1 cellular context compared by ENCODE assay signal in the genomic region with DNA sequence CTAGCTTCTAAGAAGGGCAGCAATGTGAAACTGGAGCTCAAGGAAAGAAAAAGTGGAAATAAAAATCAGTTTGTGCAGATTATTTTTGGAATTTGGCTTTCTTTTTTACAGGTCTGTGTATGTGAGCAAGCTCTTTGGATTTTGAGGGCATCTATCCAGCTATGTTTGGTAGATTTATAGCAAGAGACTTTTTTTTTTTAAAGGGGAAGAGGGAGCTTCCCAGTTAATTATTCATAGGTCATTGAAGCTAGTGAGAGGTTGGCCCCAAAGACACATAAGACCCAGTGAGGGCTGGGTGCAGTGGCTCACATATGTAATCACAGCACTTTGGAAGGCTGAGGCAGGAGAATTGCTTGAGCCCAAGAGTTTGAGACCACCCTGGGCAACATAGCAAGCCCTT.
A peak's percentile ranks its signal among the peaks of the same experiment; 100 is the strongest.
TF ChIP-seq lines count a peak whose summit lies in the region.

No MANE protein-coding gene starts in this region.

TF ChIP-seq in SK-N-SH, 30 proteins besides CTCF, POLR2A, EP300 and RAD21 (continued from another document):
- TF ChIP-seq, protein P1, sequence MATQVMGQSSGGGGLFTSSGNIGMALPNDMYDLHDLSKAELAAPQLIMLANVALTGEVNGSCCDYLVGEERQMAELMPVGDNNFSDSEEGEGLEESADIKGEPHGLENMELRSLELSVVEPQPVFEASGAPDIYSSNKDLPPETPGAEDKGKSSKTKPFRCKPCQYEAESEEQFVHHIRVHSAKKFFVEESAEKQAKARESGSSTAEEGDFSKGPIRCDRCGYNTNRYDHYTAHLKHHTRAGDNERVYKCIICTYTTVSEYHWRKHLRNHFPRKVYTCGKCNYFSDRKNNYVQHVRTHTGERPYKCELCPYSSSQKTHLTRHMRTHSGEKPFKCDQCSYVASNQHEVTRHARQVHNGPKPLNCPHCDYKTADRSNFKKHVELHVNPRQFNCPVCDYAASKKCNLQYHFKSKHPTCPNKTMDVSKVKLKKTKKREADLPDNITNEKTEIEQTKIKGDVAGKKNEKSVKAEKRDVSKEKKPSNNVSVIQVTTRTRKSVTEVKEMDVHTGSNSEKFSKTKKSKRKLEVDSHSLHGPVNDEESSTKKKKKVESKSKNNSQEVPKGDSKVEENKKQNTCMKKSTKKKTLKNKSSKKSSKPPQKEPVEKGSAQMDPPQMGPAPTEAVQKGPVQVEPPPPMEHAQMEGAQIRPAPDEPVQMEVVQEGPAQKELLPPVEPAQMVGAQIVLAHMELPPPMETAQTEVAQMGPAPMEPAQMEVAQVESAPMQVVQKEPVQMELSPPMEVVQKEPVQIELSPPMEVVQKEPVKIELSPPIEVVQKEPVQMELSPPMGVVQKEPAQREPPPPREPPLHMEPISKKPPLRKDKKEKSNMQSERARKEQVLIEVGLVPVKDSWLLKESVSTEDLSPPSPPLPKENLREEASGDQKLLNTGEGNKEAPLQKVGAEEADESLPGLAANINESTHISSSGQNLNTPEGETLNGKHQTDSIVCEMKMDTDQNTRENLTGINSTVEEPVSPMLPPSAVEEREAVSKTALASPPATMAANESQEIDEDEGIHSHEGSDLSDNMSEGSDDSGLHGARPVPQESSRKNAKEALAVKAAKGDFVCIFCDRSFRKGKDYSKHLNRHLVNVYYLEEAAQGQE (IDR thresholded peaks at IDR 0.05; ENCODE audit: low read depth, low read length) = no peak
- TF ChIP-seq ELF1 (IDR thresholded peaks at IDR 0.05) = no peak
- no peak for TF ChIP-seq FOXM1 (IDR thresholded peaks at IDR 0.05; ENCODE audit: low read depth)
- TF ChIP-seq FOSL2 (IDR thresholded peaks at IDR 0.05; ENCODE audit: borderline replicate concordance, low read depth) = no peak
- no peak for TF ChIP-seq TEAD4 (IDR thresholded peaks at IDR 0.05; ENCODE audit: borderline replicate concordance, insufficient read depth)
- TF ChIP-seq RCOR1 (IDR thresholded peaks at IDR 0.05; ENCODE audit: low read length) = no peak
- TF ChIP-seq, protein P2, sequence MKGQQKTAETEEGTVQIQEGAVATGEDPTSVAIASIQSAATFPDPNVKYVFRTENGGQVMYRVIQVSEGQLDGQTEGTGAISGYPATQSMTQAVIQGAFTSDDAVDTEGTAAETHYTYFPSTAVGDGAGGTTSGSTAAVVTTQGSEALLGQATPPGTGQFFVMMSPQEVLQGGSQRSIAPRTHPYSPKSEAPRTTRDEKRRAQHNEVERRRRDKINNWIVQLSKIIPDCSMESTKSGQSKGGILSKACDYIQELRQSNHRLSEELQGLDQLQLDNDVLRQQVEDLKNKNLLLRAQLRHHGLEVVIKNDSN (IDR thresholded peaks at IDR 0.05; ENCODE audit: borderline replicate concordance, low read depth) = no peak
- TF ChIP-seq TCF12 (IDR thresholded peaks at IDR 0.05) = 0 out of 2 replicates have a peak, but pooled peaks have one; percentile 19
- no peak for TF ChIP-seq SIN3A (IDR thresholded peaks at IDR 0.05; ENCODE audit: borderline replicate concordance, low read depth, low read length)
- no peak for TF ChIP-seq TAF1 (IDR thresholded peaks at IDR 0.05; ENCODE audit: borderline replicate concordance, low read depth, low read length)
- TF ChIP-seq, protein P3, sequence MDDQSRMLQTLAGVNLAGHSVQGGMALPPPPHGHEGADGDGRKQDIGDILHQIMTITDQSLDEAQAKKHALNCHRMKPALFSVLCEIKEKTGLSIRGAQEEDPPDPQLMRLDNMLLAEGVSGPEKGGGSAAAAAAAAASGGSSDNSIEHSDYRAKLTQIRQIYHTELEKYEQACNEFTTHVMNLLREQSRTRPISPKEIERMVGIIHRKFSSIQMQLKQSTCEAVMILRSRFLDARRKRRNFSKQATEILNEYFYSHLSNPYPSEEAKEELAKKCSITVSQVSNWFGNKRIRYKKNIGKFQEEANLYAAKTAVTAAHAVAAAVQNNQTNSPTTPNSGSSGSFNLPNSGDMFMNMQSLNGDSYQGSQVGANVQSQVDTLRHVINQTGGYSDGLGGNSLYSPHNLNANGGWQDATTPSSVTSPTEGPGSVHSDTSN (IDR thresholded peaks at IDR 0.05) = no peak
- 0 out of 2 replicates have a peak, but pooled peaks have one; percentile 19 for TF ChIP-seq NFIC (IDR thresholded peaks at IDR 0.05; ENCODE audit: borderline replicate concordance)
- TF ChIP-seq JUND (IDR thresholded peaks at IDR 0.05) = 0 out of 2 replicates have a peak, but pooled peaks have one; percentile 9
- TF ChIP-seq NRF1 (IDR thresholded peaks at IDR 0.05; ENCODE audit: low read depth, low read length) = no peak
- TF ChIP-seq, protein P4, sequence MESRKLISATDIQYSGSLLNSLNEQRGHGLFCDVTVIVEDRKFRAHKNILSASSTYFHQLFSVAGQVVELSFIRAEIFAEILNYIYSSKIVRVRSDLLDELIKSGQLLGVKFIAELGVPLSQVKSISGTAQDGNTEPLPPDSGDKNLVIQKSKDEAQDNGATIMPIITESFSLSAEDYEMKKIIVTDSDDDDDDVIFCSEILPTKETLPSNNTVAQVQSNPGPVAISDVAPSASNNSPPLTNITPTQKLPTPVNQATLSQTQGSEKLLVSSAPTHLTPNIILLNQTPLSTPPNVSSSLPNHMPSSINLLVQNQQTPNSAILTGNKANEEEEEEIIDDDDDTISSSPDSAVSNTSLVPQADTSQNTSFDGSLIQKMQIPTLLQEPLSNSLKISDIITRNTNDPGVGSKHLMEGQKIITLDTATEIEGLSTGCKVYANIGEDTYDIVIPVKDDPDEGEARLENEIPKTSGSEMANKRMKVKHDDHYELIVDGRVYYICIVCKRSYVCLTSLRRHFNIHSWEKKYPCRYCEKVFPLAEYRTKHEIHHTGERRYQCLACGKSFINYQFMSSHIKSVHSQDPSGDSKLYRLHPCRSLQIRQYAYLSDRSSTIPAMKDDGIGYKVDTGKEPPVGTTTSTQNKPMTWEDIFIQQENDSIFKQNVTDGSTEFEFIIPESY (IDR thresholded peaks at IDR 0.05; ENCODE audit: borderline replicate concordance, low read depth) = no peak
